Comparison of ENCODE assay signal across 8 cellular contexts in genomic region chr19:17052439-17052838, GRCh38. TPM values are rescaled to one million over a fixed set of nuclear protein-coding genes. Genes with fewer than 3 reads are reported as not detected.
DNase-seq lines count a peak whose midpoint lies in the region; ATAC-seq and TF ChIP-seq lines count a peak whose summit lies in the region.

No MANE protein-coding gene starts in this region.

- H3K9me3 ChIP-seq in NT2/D1 (ENCODE audit: insufficient read depth, low read length) = peaks cover 2% of the 10 kb centered on the region; the same call in 1 of the 2 replicates

- peaks cover 11% of the 10 kb centered on the region for H3K4me1 ChIP-seq in NT2/D1 (ENCODE audit: insufficient read depth, insufficient read length)

- no peak overlapping the region for H3K9ac ChIP-seq in NT2/D1 (ENCODE audit: insufficient read length, low read depth)

- peak; percentile 66 for DNase-seq in AG08396 (ENCODE audit: low spot score)
- no peak for DNase-seq in GM10248 (ENCODE audit: extremely low spot score)
- DNase-seq in NT2/D1 (ENCODE audit: low read depth, low spot score) = peak; percentile 55
- peak; percentile 72 for DNase-seq in cardiac fibroblast (ENCODE audit: low read depth in 2 of 2)
- peak; percentile 65 for DNase-seq in medulla oblongata (ENCODE audit: extremely low spot score)
- DNase-seq in activated effector memory CD4-positive, alpha-beta T cell treated with Interleukin-2 at 50 U/mL for 16 hours = no peak
- DNase-seq in lower leg skin (ENCODE audit: low spot score in 2 of 2) = no peak

- TF ChIP-seq CTCF in GM10248 (IDR thresholded peaks at IDR 0.05; ENCODE audit: control extremely low read depth, extremely low read depth, low read depth, missing control alignments) (peak; percentile 42), cardiac fibroblast (IDR thresholded peaks at IDR 0.05; ENCODE audit: low read depth, low read length) (peak; percentile 62), lower leg skin (IDR thresholded peaks at IDR 0.05) (no peak)

- H3K27me3 ChIP-seq in NT2/D1 (ENCODE audit: insufficient read depth, insufficient read length) = no peaks in the 10 kb centered on the region

- H3K4me3 ChIP-seq in NT2/D1 (ENCODE audit: insufficient read length, low read depth) = no peak overlapping the region
- no peak overlapping the region for H3K4me3 ChIP-seq in cardiac fibroblast (replicated peaks in 1 of 2; ENCODE audit: low read depth in 2 of 2, low read length in 2 of 2)
- no peak overlapping the region for H3K4me3 ChIP-seq in lower leg skin (ENCODE audit: low read depth, poor library complexity, severe bottlenecking)

- CTCF ChIA-PET in GM10248 (lab: Yijun Ruan, JAX) = interaction anchor here (0.6 to 2.0 kb wide), 6 partner anchors 9 to 338 kb away, joined by 3 to 10 read pairs (median 4); no protein-coding TSS in a partner anchor

- POLR2A ChIA-PET in GM10248 (lab: Yijun Ruan, JAX) = no interaction called here

- ATAC-seq in GM18517 (IDR thresholded peaks at IDR 0.05; ENCODE audit: unreplicated experiment) = no peak

- intact Hi-C loops in lower leg skin (cut with DNase I; ENCODE audit: low total_unique reads) = loop anchor here (5.0 kb wide), 1 partner anchor 280 kb away; no protein-coding TSS in a partner anchor

- TF ChIP-seq POLR2A in lower leg skin (IDR thresholded peaks at IDR 0.05) = no peak

- peaks cover 92% of the 10 kb centered on the region for H3K36me3 ChIP-seq in NT2/D1 (ENCODE audit: insufficient read depth, insufficient read length, low read length)

- WGBS in lower leg skin, 2 donors = 61 to 70% methylated on average over 8 of the region's 8 CpGs

RNA-seq across cellular contexts. Expression of gene HAUS8, which starts 22.8 kb away (rescaled TPM):
- 1 to 10 TPM; 3.3 to 7.0 (median 5.7) TPM for total RNA-seq in lower leg skin

RNA-seq across cellular contexts. Expression of gene MYO9B, which starts 23.1 kb away (rescaled TPM):
- total RNA-seq in lower leg skin = 10 to 100 TPM; 29.2 to 63.1 (median 43.5) TPM

RNA-seq across cellular contexts. Expression of gene CPAMD8, which starts 25.8 kb away (rescaled TPM):
- 10 to 100 TPM in 3 of 4 donors, 1 to 10 TPM in 1; 8.1 to 14.0 (median 13.0) TPM for total RNA-seq in lower leg skin

Comparison
In these comparisons a context has a peak if more than half of its experiments do, and no peak if none do; other contexts are left out.
1. DNase-seq: peak in AG08396 (single experiment), NT2/D1 (single experiment), cardiac fibroblast (2 of 2) and medulla oblongata (single experiment); none in GM10248 (single experiment), activated effector memory CD4-positive, alpha-beta T cell treated with Interleukin-2 at 50 U/mL for 16 hours (single experiment) and lower leg skin (0 of 2).
2. CTCF ChIP-seq: peak in GM10248 (single experiment) and cardiac fibroblast (single experiment); none in lower leg skin (0 of 3).